Comparison of ENCODE assay signal across 8 cellular contexts in genomic region chr15:85793641-85794597, GRCh38. TPM values are rescaled to one million over a fixed set of nuclear protein-coding genes. Genes with fewer than 3 reads are reported as not detected.
DNase-seq lines count a peak whose midpoint lies in the region; ATAC-seq and TF ChIP-seq lines count a peak whose summit lies in the region.

No MANE protein-coding gene starts in this region.

- intact Hi-C loops in OCI-LY7 (cut with micrococcal nuclease; ENCODE audit: unreplicated experiment): loop anchor here (5.0 kb wide), 2 partner anchors 48 to 52 kb away; no protein-coding TSS in a partner anchor
- intact Hi-C loops in left ventricle myocardium inferior (cut with micrococcal nuclease): no loop called here

- peak overlapping the region; percentile 91 for H3K4me3 Mint-ChIP-seq in activated naive CD4-positive, alpha-beta T cell treated with anti-CD3 and anti-CD28 coated beads, Interleukin-2, amount 50 U/mL, for 24 hours

- H3K36me3 ChIP-seq in OCI-LY7 (ENCODE audit: insufficient read depth, low read length) (no peaks in the 10 kb centered on the region), left ventricle myocardium inferior (no peaks in the 10 kb centered on the region)

- peak overlapping the region; percentile 60 for H3K27ac Mint-ChIP-seq in activated naive CD4-positive, alpha-beta T cell treated with anti-CD3 and anti-CD28 coated beads, Interleukin-2, amount 50 U/mL, for 24 hours

- POLR2A ChIA-PET in OCI-LY7 (lab: Charles Lee): no interaction called here

- H3K27me3 ChIP-seq in left ventricle myocardium inferior (ENCODE audit: low read depth): no peaks in the 10 kb centered on the region

- H3K36me3 Mint-ChIP-seq in activated naive CD4-positive, alpha-beta T cell treated with anti-CD3 and anti-CD28 coated beads, Interleukin-2, amount 50 U/mL, for 24 hours: no peaks in the 10 kb centered on the region

- BruUV-seq in OCI-LY7 (replicated peaks; lab: Mats Ljungman, UMichigan): TSS peak; percentile 46

- H3K4me1 Mint-ChIP-seq in activated naive CD4-positive, alpha-beta T cell treated with anti-CD3 and anti-CD28 coated beads, Interleukin-2, amount 50 U/mL, for 24 hours: peaks cover 47% of the 10 kb centered on the region

- H3K9me3 ChIP-seq in OCI-LY7 (ENCODE audit: low read length): no peaks in the 10 kb centered on the region
- H3K9me3 ChIP-seq in left ventricle myocardium inferior (replicated peaks): no peaks in the 10 kb centered on the region

- H3K79me2 ChIP-seq in OCI-LY7 (ENCODE audit: insufficient read depth, low read depth, low read length): peaks cover 7% of the 10 kb centered on the region; the same call in 1 of the 2 replicates

- H2AFZ ChIP-seq in OCI-LY7 (ENCODE audit: low read length): peak overlapping the region; percentile 54; the same call in 1 of the 2 replicates

- ATAC-seq in GM18909 (IDR thresholded peaks at IDR 0.05; ENCODE audit: poor library complexity, unreplicated experiment) (peak; percentile 50), HG02943 (IDR thresholded peaks at IDR 0.05; ENCODE audit: low read depth, unreplicated experiment) (peak; percentile 41)

- peak overlapping the region; percentile 90 for H3K4me3 ChIP-seq in OCI-LY7 (ENCODE audit: low read depth, low read length, poor library complexity, severe bottlenecking)
- peak overlapping the region; percentile 91 for H3K4me3 ChIP-seq in left ventricle myocardium inferior

- no peaks in the 10 kb centered on the region for H3K27me3 Mint-ChIP-seq in activated naive CD4-positive, alpha-beta T cell treated with anti-CD3 and anti-CD28 coated beads, Interleukin-2, amount 50 U/mL, for 24 hours

- CTCF ChIA-PET in OCI-LY7 (lab: Charles Lee; ENCODE audit: unreplicated experiment): interaction anchor here (1.3 kb wide), 1 partner anchor 15 kb away, joined by 4 read pairs; no protein-coding TSS in a partner anchor

- no peaks in the 10 kb centered on the region for H4K20me1 ChIP-seq in OCI-LY7 (ENCODE audit: insufficient read depth, low read length)

- H3K9me3 Mint-ChIP-seq in activated naive CD4-positive, alpha-beta T cell treated with anti-CD3 and anti-CD28 coated beads, Interleukin-2, amount 50 U/mL, for 24 hours: no peaks in the 10 kb centered on the region

- TF ChIP-seq CTCF in OCI-LY7 (conservative IDR thresholded peaks at IDR 0.05; ENCODE audit: low read length) (no peak), left ventricle myocardium inferior (IDR thresholded peaks at IDR 0.05; ENCODE audit: borderline replicate concordance) (no peak)

- H3K27ac ChIP-seq in OCI-LY7 (ENCODE audit: low read depth, low read length, poor library complexity, severe bottlenecking) (peak overlapping the region; percentile 39), left ventricle myocardium inferior (replicated peaks) (peak overlapping the region; percentile 91)

- H3K9me2 ChIP-seq in OCI-LY7 (ENCODE audit: insufficient read depth, low read length): no peaks in the 10 kb centered on the region

- H3K4me1 ChIP-seq in OCI-LY7 (ENCODE audit: insufficient read depth, low read length, poor library complexity, severe bottlenecking): peaks cover 21% of the 10 kb centered on the region
- H3K4me1 ChIP-seq in left ventricle myocardium inferior: peaks cover 32% of the 10 kb centered on the region

- peak overlapping the region; percentile 98 for H3K4me2 ChIP-seq in OCI-LY7 (ENCODE audit: low read length)

- peak; percentile 50 for DNase-seq in OCI-LY7 (ENCODE audit: low spot score)
- DNase-seq in left ventricle myocardium inferior: no peak
- peak; percentile 84 for DNase-seq in retina
- DNase-seq in NCI-H226: no peak
- no peak for DNase-seq in mesenteric fat pad (ENCODE audit: low spot score)

RNA-seq across cellular contexts. Expression of gene KLHL25, which starts 0.8 kb away (rescaled TPM):
- total RNA-seq in OCI-LY7 (2014; rRNA removed; shearing (Covaris generic)): 4.5 and 7.7 TPM in 2 replicates
- total RNA-seq in OCI-LY7 (2022) (5.1 and 5.5 TPM in 2 replicates), left ventricle myocardium inferior (4.0 TPM), mesenteric fat pad (30.0 TPM)

Comparison
In these comparisons a context has a peak if more than half of its experiments do, and no peak if none do; other contexts are left out.
1. DNase-seq: peak in OCI-LY7 (single experiment) and retina (single experiment); none in left ventricle myocardium inferior (single experiment), NCI-H226 (single experiment) and mesenteric fat pad (single experiment).